Comparison of ENCODE assay signal across 16 cellular contexts in the genomic region with DNA sequence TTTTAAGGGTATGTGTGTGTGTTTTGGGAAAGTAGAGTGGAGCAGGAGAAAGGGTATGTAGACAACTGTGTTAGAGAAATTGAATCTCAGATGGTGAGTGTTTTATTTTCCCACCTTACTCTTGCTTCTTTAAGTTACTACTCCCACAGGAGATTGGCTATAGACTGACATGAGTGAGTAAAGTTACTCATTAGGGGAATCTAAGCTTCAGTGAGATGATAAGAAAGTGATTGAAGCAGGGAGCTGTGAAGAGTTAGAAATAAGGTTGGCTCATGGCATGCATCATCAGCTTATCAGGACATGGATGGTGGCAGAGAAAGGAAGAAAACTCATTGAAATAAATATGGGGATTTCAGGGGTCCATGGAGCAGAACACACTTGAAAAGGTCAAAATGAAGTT.
DNase-seq lines count a peak whose midpoint lies in the region; ATAC-seq, FAIRE-seq and TF ChIP-seq lines count a peak whose summit lies in the region.
"Had no signal": no experiment of that assay in that cellular context is flagged by ENCODE, and none has a peak within 500 bp of the region (broad histone marks: within the 10 kb centered on the region; RNA-seq: fewer than 3 reads in every experiment).

No MANE protein-coding gene starts in this region.

- H3K4me1 Mint-ChIP-seq in CD14-positive monocyte (peaks cover 4% of the 10 kb centered on the region), natural killer cell (peaks cover 74 to 75% of the 10 kb centered on the region in 2 donors)
- H3K4me1 Mint-ChIP-seq in activated naive CD8-positive, alpha-beta T cell (ENCODE audit: low read depth): peaks cover 84% of the 10 kb centered on the region

- H3K9me3 Mint-ChIP-seq in CD14-positive monocyte: no peaks in the 10 kb centered on the region
- no peaks in the 10 kb centered on the region for H3K9me3 Mint-ChIP-seq in activated naive CD8-positive, alpha-beta T cell (ENCODE audit: low read depth)
- no peaks in the 10 kb centered on the region for H3K9me3 Mint-ChIP-seq in natural killer cell

- H3K27me3 Mint-ChIP-seq in CD14-positive monocyte (ENCODE audit: low read depth in 3 of 3) (no peaks in the 10 kb centered on the region), natural killer cell (ENCODE audit: low read depth in 2 of 2) (no peaks in the 10 kb centered on the region)
- H3K27me3 Mint-ChIP-seq in activated naive CD8-positive, alpha-beta T cell: no peaks in the 10 kb centered on the region

- no peaks in the 10 kb centered on the region for H3K27me3 ChIP-seq in vagina
- H3K27me3 ChIP-seq: BLaER1, brain microvascular endothelial cell had no signal

- no peaks in the 10 kb centered on the region for H3K9me3 ChIP-seq in vagina
- H3K9me3 ChIP-seq: BLaER1 had no signal

- peaks cover 40% of the 10 kb centered on the region for H3K4me1 ChIP-seq in vagina

- no peak for TF ChIP-seq POLR2A in GM12892 (IDR thresholded peaks at IDR 0.05; ENCODE audit: low read depth, low read length)
- no peak for TF ChIP-seq POLR2A in vagina (IDR thresholded peaks at IDR 0.05)

- peaks cover 33 to 40% of the 10 kb centered on the region in 2 donors for H3K36me3 Mint-ChIP-seq in CD14-positive monocyte
- peaks cover 16% of the 10 kb centered on the region for H3K36me3 Mint-ChIP-seq in activated naive CD8-positive, alpha-beta T cell
- H3K36me3 Mint-ChIP-seq in natural killer cell: no peaks in the 10 kb centered on the region

- peak overlapping the region; percentile 7 to 93 (median 16) for H3K27ac Mint-ChIP-seq in CD14-positive monocyte
- peak overlapping the region; percentile 87 for H3K27ac Mint-ChIP-seq in activated naive CD8-positive, alpha-beta T cell
- H3K27ac Mint-ChIP-seq in natural killer cell: peak overlapping the region; percentile 46 to 48

- no peak for DNase-seq in CD14-positive monocyte (ENCODE audit: low spot score)
- DNase-seq in GM12892 (ENCODE audit: insufficient read length): no peak
- DNase-seq in natural killer cell: no peak
- DNase-seq in NOMO-1 treated with DMSO at 0.1 percent for 48 hours (lab: John Stamatoyannopoulos, UW; ENCODE audit: unreplicated experiment): no peak
- DNase-seq in vagina (ENCODE audit: extremely low spot score in 2 of 2): no peak
- DNase-seq in globus pallidus (ENCODE audit: low spot score): no peak
- DNase-seq: brain microvascular endothelial cell; effector CD8-positive, alpha-beta T cell; foreskin melanocyte; NCI-H2081; SHP77 treated with DMSO at 0.1 percent for 48 hours had no signal

- no peak overlapping the region for H3K4me3 ChIP-seq in vagina
- H3K4me3 ChIP-seq: BLaER1 had no signal

- TF ChIP-seq CTCF in CD14-positive monocyte (IDR thresholded peaks at IDR 0.05) (no peak), natural killer cell (IDR thresholded peaks at IDR 0.05) (no peak), vagina (IDR thresholded peaks at IDR 0.05) (no peak)

- FAIRE-seq in GM12892 (lab: Jason Lieb, UNC): peak; percentile 69
- FAIRE-seq: islet of Langerhans, urothelium cell line had no signal

- no peak overlapping the region for H3K27ac ChIP-seq in vagina
- H3K27ac ChIP-seq: BLaER1, brain microvascular endothelial cell had no signal

- H3K36me3 ChIP-seq in vagina: no peaks in the 10 kb centered on the region
- H3K36me3 ChIP-seq: brain microvascular endothelial cell had no signal

- intact Hi-C loops in CD14-positive monocyte (cut with micrococcal nuclease): loop anchor here in 1 of 2 donors (5.0 kb wide), 1 partner anchor 35 kb away; no protein-coding TSS in a partner anchor
- intact Hi-C loops in natural killer cell (cut with micrococcal nuclease): no loop called here
- intact Hi-C loops in vagina (cut with DNase I): no loop called here

- ATAC-seq in natural killer cell (no peak), GM18498 (IDR thresholded peaks at IDR 0.05; ENCODE audit: unreplicated experiment) (no peak)

- H3K4me3 Mint-ChIP-seq in CD14-positive monocyte: no peak overlapping the region
- H3K4me3 Mint-ChIP-seq in activated naive CD8-positive, alpha-beta T cell: peak overlapping the region; percentile 4
- no peak overlapping the region for H3K4me3 Mint-ChIP-seq in natural killer cell

Comparison
In these comparisons a context has a peak if more than half of its experiments do, and no peak if none do; other contexts are left out.
1. H3K27ac Mint-ChIP-seq: peak in every context shown above with its lines; median percentile 87 in activated naive CD8-positive, alpha-beta T cell; 47 in natural killer cell; 16 in CD14-positive monocyte.